ENCODE assay signal across 20 cellular contexts in genomic region chr4:109801099-109801789, GRCh38. TPM values are rescaled to one million over a fixed set of nuclear protein-coding genes. Genes with fewer than 3 reads are reported as not detected.
DNase-seq lines count a peak whose midpoint lies in the region; ATAC-seq, FAIRE-seq and TF ChIP-seq lines count a peak whose summit lies in the region.
"Had no signal": no experiment of that assay in that cellular context is flagged by ENCODE, and none has a peak within 500 bp of the region (broad histone marks: within the 10 kb centered on the region; RNA-seq: fewer than 3 reads in every experiment).

No MANE protein-coding gene starts in this region.

- H3K9me3 Mint-ChIP-seq in WTC11 (peaks cover 16% of the 10 kb centered on the region), glutamatergic neuron (ENCODE audit: unreplicated experiment) (peaks cover 2% of the 10 kb centered on the region)

- H3K9ac ChIP-seq in GM23248 (no peak overlapping the region), rectal smooth muscle tissue (ENCODE audit: low read length) (no peak overlapping the region)

- no peaks in the 10 kb centered on the region for H3K36me3 ChIP-seq in GM23248 (ENCODE audit: low read depth)
- no peaks in the 10 kb centered on the region for H3K36me3 ChIP-seq in rectal smooth muscle tissue (ENCODE audit: control insufficient read depth, insufficient read depth, low read length)

- H3K36me3 Mint-ChIP-seq in WTC11, result no peaks in the 10 kb centered on the region
- no peaks in the 10 kb centered on the region for H3K36me3 Mint-ChIP-seq in glutamatergic neuron (ENCODE audit: unreplicated experiment)
- H3K36me3 Mint-ChIP-seq: naive thymus-derived CD4-positive, alpha-beta T cell had no signal

- DNase-seq in GM23248, result no peak
- DNase-seq in astrocyte of the hippocampus (ENCODE audit: low read depth, low spot score), result peak; percentile 29
- DNase-seq in WTC11 (ENCODE audit: low spot score), result no peak
- no peak for DNase-seq in glutamatergic neuron
- DNase-seq in activated CD8-positive, alpha-beta memory T cell treated with anti-CD3 and anti-CD28 coated beads, Interleukin-2, amount 50 U/mL, for 48 hours, result no peak
- DNase-seq: activated CD4-positive, CD25-positive, alpha-beta regulatory T cell treated with anti-CD3 and anti-CD28 coated beads, Interleukin-2, amount 50 U/mL, for 72 hours; activated naive CD4-positive, alpha-beta T cell treated with anti-CD3 and anti-CD28 coated beads for 36 hours; caudate nucleus; left cardiac atrium; naive thymus-derived CD4-positive, alpha-beta T cell; NCI-H2081 treated with DMSO at 0.1 percent for 48 hours; stimulated activated CD4-positive, alpha-beta T cell treated with anti-CD3 and anti-CD28 coated beads, Interleukin-2, amount 100 ng/mL, for 48 hours; stimulated activated CD8-positive, alpha-beta memory T cell treated with anti-CD3 and anti-CD28 coated beads, Interleukin-4, amount 100 ng/mL, for 48 hours; T-helper 17 cell had no signal

- CTCF ChIA-PET in WTC11 (lab: Charles Lee), result no interaction called here

- H3K4me3 Mint-ChIP-seq in WTC11, result no peak overlapping the region
- H3K4me3 Mint-ChIP-seq in glutamatergic neuron (ENCODE audit: unreplicated experiment), result no peak overlapping the region
- H3K4me3 Mint-ChIP-seq: activated naive CD4-positive, alpha-beta T cell treated with anti-CD3 and anti-CD28 coated beads for 36 hours; naive thymus-derived CD4-positive, alpha-beta T cell had no signal

- POLR2A ChIA-PET in WTC11 (lab: Charles Lee), result no interaction called here

- in situ Hi-C loops in GM23248 (cut with MboI), result loop anchor here (25.0 kb wide), 1 partner anchor 964 kb away; no protein-coding TSS in a partner anchor

- H3K27me3 Mint-ChIP-seq in WTC11 (ENCODE audit: low read depth) (no peaks in the 10 kb centered on the region; the same call in 1 of the 2 replicates), glutamatergic neuron (ENCODE audit: unreplicated experiment) (no peaks in the 10 kb centered on the region)

- no peaks in the 10 kb centered on the region for H4K20me1 ChIP-seq in GM23248 (ENCODE audit: insufficient read depth)

- TF ChIP-seq CTCF in WTC11 (IDR thresholded peaks at IDR 0.05) (no peak), glutamatergic neuron (IDR thresholded peaks at IDR 0.05; ENCODE audit: partially characterized antibody, unreplicated experiment) (no peak)

- H3K9me3 ChIP-seq in GM23248 (ENCODE audit: low read depth), result no peaks in the 10 kb centered on the region

- no peak for ATAC-seq in HG03571 (IDR thresholded peaks at IDR 0.05; ENCODE audit: unreplicated experiment)
- ATAC-seq in WTC11, result no peak
- ATAC-seq: GM12878; naive thymus-derived CD4-positive, alpha-beta T cell; T-helper 17 cell had no signal

- no peaks in the 10 kb centered on the region for H3K4me1 Mint-ChIP-seq in WTC11
- H3K4me1 Mint-ChIP-seq in glutamatergic neuron (ENCODE audit: low read depth, unreplicated experiment), result no peaks in the 10 kb centered on the region
- H3K4me1 Mint-ChIP-seq: naive thymus-derived CD4-positive, alpha-beta T cell; T-helper 17 cell had no signal

- no peaks in the 10 kb centered on the region for H3K9me2 ChIP-seq in GM23248 (ENCODE audit: insufficient read depth)

- 0 out of 2 replicates have a peak overlapping the region, but pooled peaks have one; percentile 6 for H2AFZ ChIP-seq in GM23248

- no peak overlapping the region for H3K27ac Mint-ChIP-seq in WTC11
- H3K27ac Mint-ChIP-seq in glutamatergic neuron (ENCODE audit: unreplicated experiment), result no peak overlapping the region
- H3K27ac Mint-ChIP-seq: activated naive CD4-positive, alpha-beta T cell treated with anti-CD3 and anti-CD28 coated beads for 36 hours; naive thymus-derived CD4-positive, alpha-beta T cell; T-helper 17 cell had no signal

- H3K79me2 ChIP-seq in GM23248 (ENCODE audit: insufficient read depth), result no peaks in the 10 kb centered on the region

- no peaks in the 10 kb centered on the region for H3F3A ChIP-seq in GM23248 (ENCODE audit: insufficient read depth)

- no peaks in the 10 kb centered on the region for H3K27me3 ChIP-seq in GM23248 (replicated peaks; ENCODE audit: insufficient read depth)
- H3K27me3 ChIP-seq in rectal smooth muscle tissue (ENCODE audit: control insufficient read depth, insufficient read depth, low read length), result no peaks in the 10 kb centered on the region

- FAIRE-seq in islet of Langerhans (lab: Jason Lieb, UNC), result peak; percentile 13
- FAIRE-seq: GM12878 had no signal

- H3K4me2 ChIP-seq in GM23248 (ENCODE audit: unreplicated experiment), result no peak overlapping the region

- no peak overlapping the region for H3K27ac ChIP-seq in GM23248
- peak overlapping the region; percentile 17 for H3K27ac ChIP-seq in rectal smooth muscle tissue (ENCODE audit: low read depth, low read length)

- H3K4me1 ChIP-seq in GM23248 (ENCODE audit: insufficient read depth) (peaks cover 6% of the 10 kb centered on the region; the same call in 1 of the 2 replicates), rectal smooth muscle tissue (ENCODE audit: control insufficient read depth, insufficient read depth, low read length) (no peaks in the 10 kb centered on the region)

- 53 to 58% methylated on average over 4 of the region's 4 CpGs for WGBS in GM23248 (ENCODE audit: low coverage in 1 of 2, low lambda C conversion rate in 2 of 2, missing lambda C conversion rate in 2 of 2), 2 experiments

- H3K4me3 ChIP-seq in GM23248, result no peak overlapping the region
- no peak overlapping the region for H3K4me3 ChIP-seq in rectal smooth muscle tissue (ENCODE audit: low read length)
- H3K4me3 ChIP-seq: GM12878 had no signal

TF ChIP-seq in WTC11, 78 proteins besides CTCF, POLR2A, EP300 and RAD21 (continues in another document):
- no peak for TF ChIP-seq STAT6 (CRISPR knock-in tag; conservative IDR thresholded peaks at IDR 0.05; ENCODE audit: low read depth)
- TF ChIP-seq JUN (CRISPR knock-in tag; IDR thresholded peaks at IDR 0.05), result no peak
- no peak for TF ChIP-seq TP53 (CRISPR knock-in tag; IDR thresholded peaks at IDR 0.05)
- TF ChIP-seq GRHL2 (CRISPR knock-in tag; IDR thresholded peaks at IDR 0.05; ENCODE audit: insufficient replicate concordance, severe bottlenecking), result no peak
- no peak for TF ChIP-seq GTF2I (CRISPR knock-in tag; conservative IDR thresholded peaks at IDR 0.05)
- TF ChIP-seq ZBTB21 (CRISPR knock-in tag; IDR thresholded peaks at IDR 0.05; ENCODE audit: borderline replicate concordance), result no peak
- no peak for TF ChIP-seq ZNF425 (CRISPR knock-in tag; conservative IDR thresholded peaks at IDR 0.05)
- TF ChIP-seq KAT7 (CRISPR knock-in tag; IDR thresholded peaks at IDR 0.05; ENCODE audit: borderline replicate concordance), result no peak

RNA-seq across cellular contexts. Expression of gene CFI, which starts 0.6 kb away (rescaled TPM):
- 0.22 TPM in 1 of 2 replicates, not detected in the other for total RNA-seq in GM23248 (2014; rRNA removed; shearing (Covaris generic))
- 0.18 TPM in 1 of 2 replicates, not detected in the other for polyA plus RNA-seq in GM23248 (2016; fragmentation: Nextera tagmentation; extraction: Ambion mirVana)
- total RNA-seq in WTC11 (2021) (0.16 to 0.25 TPM in 2 of 3 replicates, not detected in the other), glutamatergic neuron (ENCODE audit: unreplicated experiment) (not detected)
- total RNA-seq: activated naive CD4-positive, alpha-beta T cell treated with anti-CD3 and anti-CD28 coated beads for 36 hours; naive thymus-derived CD4-positive, alpha-beta T cell; T-helper 17 cell had no signal
- polyA plus RNA-seq: naive thymus-derived CD4-positive, alpha-beta T cell had no signal

RNA-seq across cellular contexts. Expression of gene GAR1, which starts 14.3 kb away (rescaled TPM):
- total RNA-seq in GM23248 (2014; rRNA removed; shearing (Covaris generic)), result 5.9 and 8.5 TPM in 2 replicates
- 42.3 and 42.7 TPM in 2 replicates for polyA plus RNA-seq in GM23248 (2016; fragmentation: Nextera tagmentation; extraction: Ambion mirVana)
- total RNA-seq in WTC11 (2021) (26.1 to 32.3 TPM (median 26.9 TPM) in 3 replicates), glutamatergic neuron (ENCODE audit: unreplicated experiment) (9.1 TPM)

RNA-seq across cellular contexts. Expression of gene RRH, which starts 26.5 kb away (rescaled TPM):
- 0.13 TPM in 1 of 2 replicates, not detected in the other for total RNA-seq in GM23248 (2014; rRNA removed; shearing (Covaris generic))
- polyA plus RNA-seq in GM23248 (2016; fragmentation: Nextera tagmentation; extraction: Ambion mirVana), result not detected in 2 replicates
- 0.11 to 0.21 TPM in 2 of 3 replicates, not detected in the other for total RNA-seq in WTC11 (2021)
- 0.29 TPM for total RNA-seq in glutamatergic neuron (ENCODE audit: unreplicated experiment)
- total RNA-seq: activated naive CD4-positive, alpha-beta T cell treated with anti-CD3 and anti-CD28 coated beads for 36 hours; glomerular endothelial cell; GM12878; left cardiac atrium; T-helper 17 cell had no signal
- polyA plus RNA-seq: naive thymus-derived CD4-positive, alpha-beta T cell had no signal

RNA-seq across cellular contexts. Expression of gene LRIT3, which starts 46.7 kb away (rescaled TPM):
- 0.11 TPM in 1 of 2 replicates, not detected in the other for total RNA-seq in GM23248 (2014; rRNA removed; shearing (Covaris generic))
- polyA plus RNA-seq in GM23248 (2016; fragmentation: Nextera tagmentation; extraction: Ambion mirVana), result not detected in 2 replicates
- total RNA-seq in WTC11 (2021), result 0.07 to 0.14 TPM (median 0.11 TPM) in 3 replicates
- 0.12 TPM for total RNA-seq in glutamatergic neuron (ENCODE audit: unreplicated experiment)
- total RNA-seq: GM12878, left cardiac atrium, pulmonary artery endothelial cell had no signal
